ENCODE assay signal across 23 cellular contexts in the genomic region with DNA sequence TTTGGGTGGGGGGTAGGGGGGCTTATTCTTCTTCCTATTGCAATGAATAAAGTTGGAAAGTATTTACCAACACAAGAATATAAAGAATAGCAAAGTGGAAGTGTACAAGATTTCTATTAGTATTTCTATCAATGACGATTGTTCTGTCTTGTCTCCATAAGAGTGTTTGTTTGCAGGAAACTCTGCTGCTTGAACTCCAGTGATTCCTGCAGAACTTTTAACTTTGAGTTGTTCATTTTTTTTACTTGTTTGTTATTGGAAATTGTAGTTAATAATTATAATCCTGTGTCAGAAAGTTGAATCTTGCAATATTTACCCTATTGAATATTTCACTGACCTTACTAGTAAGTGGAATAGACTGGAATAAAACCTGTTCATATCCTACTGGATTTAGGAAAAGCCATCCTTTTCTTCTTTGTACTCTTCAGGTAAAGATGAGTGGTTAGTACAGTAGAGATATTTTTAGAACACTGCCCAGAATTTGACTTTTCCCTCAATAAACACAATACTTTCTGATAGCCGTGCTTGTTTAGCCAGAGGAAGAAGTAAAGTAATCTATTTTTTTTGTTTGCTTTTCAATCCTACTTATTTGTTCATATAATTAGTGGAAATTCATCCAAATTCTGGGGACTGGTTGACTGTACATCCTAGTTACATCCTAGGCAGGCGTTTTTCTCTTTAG.
"Had no signal": no experiment of that assay in that cellular context is flagged by ENCODE, and none has a peak within 500 bp of the region (broad histone marks: within the 10 kb centered on the region; RNA-seq: fewer than 3 reads in every experiment).

No MANE protein-coding gene starts in this region.

- H3K4me2 ChIP-seq: SK-N-SH had no signal

- DNase-seq: KBM-7; MV-4-11; NCI-H1048; NCI-H1105; NCI-H1417; NCI-H1436 treated with DMSO at 0.1 percent for 48 hours; NCI-H1694; NCI-H187 treated with DMSO at 0.1 percent for 48 hours; NCI-H2081; NCI-H2107; NCI-H2227 treated with DMSO at 0.1 percent for 48 hours; NCI-H524; NCI-H526 treated with DMSO at 0.1 percent for 48 hours; NK-92 treated with Interleukin-12 subunit alpha and Interleukin-12 subunit beta, amount 100 ng/mL, for 24 hours; PC-3; SHP77; SK-N-SH; SW 1271; T-cell had no signal

- H3K9me3 ChIP-seq: SK-N-SH had no signal

- H3K9ac ChIP-seq: SK-N-SH had no signal

- FAIRE-seq: HTR-8/SVneo had no signal

- ATAC-seq: Panc1, PC-3, T-cell had no signal

- H3K27ac ChIP-seq: HL-60, RWPE1 had no signal
